ENCODE assay signal across 18 cellular contexts in the genomic region with DNA sequence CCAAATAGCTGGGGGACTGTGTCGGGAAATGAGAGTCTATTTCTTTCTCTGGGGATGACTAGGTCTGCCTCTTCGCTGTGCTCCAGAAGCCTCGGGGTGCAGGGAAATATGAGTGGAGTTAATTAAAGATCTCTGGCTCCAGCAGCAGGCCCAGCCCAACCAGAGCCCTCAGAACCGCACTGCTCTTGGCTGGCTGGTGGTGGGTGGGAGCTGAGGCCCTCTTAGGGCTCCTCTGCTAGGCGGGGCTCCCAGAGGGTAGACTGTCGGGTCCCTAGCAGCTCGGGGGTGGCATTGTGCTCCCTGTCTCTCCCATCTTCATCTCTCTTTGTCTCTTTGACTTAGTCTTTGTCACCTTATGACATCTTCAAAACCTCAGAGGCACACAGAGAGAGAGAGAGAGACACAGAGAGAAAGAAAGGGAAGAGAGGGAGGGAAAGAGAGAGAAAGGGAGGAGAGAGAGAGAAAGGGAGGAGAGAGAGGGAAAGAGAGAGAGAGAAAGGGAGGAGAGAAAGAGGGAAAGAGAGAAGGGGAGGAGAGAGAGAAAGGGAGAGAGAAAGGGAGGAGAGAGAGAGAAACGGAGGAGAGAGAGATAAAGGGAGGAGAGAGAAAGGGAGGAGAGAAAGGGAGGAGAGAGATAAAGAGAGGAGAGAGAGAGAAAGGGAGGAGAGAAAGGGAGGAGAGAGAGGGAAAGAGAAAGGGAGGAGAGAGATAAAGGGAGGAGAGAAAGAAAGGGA. TPM values are rescaled to one million over a fixed set of nuclear protein-coding genes. Genes with fewer than 3 reads are reported as not detected.
DNase-seq lines count a peak whose midpoint lies in the region; ATAC-seq and TF ChIP-seq lines count a peak whose summit lies in the region.
"Had no signal": no experiment of that assay in that cellular context is flagged by ENCODE, and none has a peak within 500 bp of the region (broad histone marks: within the 10 kb centered on the region; RNA-seq: fewer than 3 reads in every experiment).

No MANE protein-coding gene starts in this region.

- no peaks in the 10 kb centered on the region for H3K4me1 Mint-ChIP-seq in central memory CD8-positive, alpha-beta T cell
- no peaks in the 10 kb centered on the region for H3K4me1 Mint-ChIP-seq in MCF 10A (ENCODE audit: insufficient read depth, unreplicated experiment)
- H3K4me1 Mint-ChIP-seq: CD4-positive, alpha-beta memory T cell had no signal

- peaks cover 63% of the 10 kb centered on the region for H3K27me3 ChIP-seq in lower lobe of right lung (ENCODE audit: low read depth)

- H3K27ac ChIP-seq in HEK293 (ENCODE audit: extremely low read depth, low read depth, low read length) = no peak overlapping the region
- H3K27ac ChIP-seq in lower lobe of right lung = no peak overlapping the region

- H3K27ac Mint-ChIP-seq in central memory CD8-positive, alpha-beta T cell (ENCODE audit: low read depth) = peak overlapping the region; percentile 14
- no peak overlapping the region for H3K27ac Mint-ChIP-seq in MCF 10A (ENCODE audit: low read depth, unreplicated experiment)
- H3K27ac Mint-ChIP-seq: CD4-positive, alpha-beta memory T cell had no signal

- TF ChIP-seq CTCF in HEK293 (tag by site-specific recombination; IDR thresholded peaks at IDR 0.05) (no peak), lower lobe of right lung (IDR thresholded peaks at IDR 0.05) (no peak), MCF 10A (IDR thresholded peaks at IDR 0.05; ENCODE audit: unreplicated experiment) (no peak)

- intact Hi-C loops in lower lobe of right lung (cut with DNase I) = no loop called here
- intact Hi-C loops in MCF 10A (cut with micrococcal nuclease) = no loop called here

- no TSS peak for BruUV-seq in MCF 10A (replicated peaks; lab: Mats Ljungman, UMichigan)

- H3K9me3 ChIP-seq in HEK293 (ENCODE audit: control insufficient read depth, insufficient read depth, low read depth, low read length) (no peaks in the 10 kb centered on the region), lower lobe of right lung (no peaks in the 10 kb centered on the region)

- no peaks in the 10 kb centered on the region for H3K36me3 Mint-ChIP-seq in central memory CD8-positive, alpha-beta T cell (ENCODE audit: insufficient read depth)
- no peaks in the 10 kb centered on the region for H3K36me3 Mint-ChIP-seq in MCF 10A (ENCODE audit: insufficient read depth, unreplicated experiment)
- H3K36me3 Mint-ChIP-seq: CD4-positive, alpha-beta memory T cell had no signal

- H3K4me1 ChIP-seq in HEK293 (ENCODE audit: control insufficient read depth, insufficient read depth, low read length) = no peaks in the 10 kb centered on the region
- H3K4me1 ChIP-seq in lower lobe of right lung = no peaks in the 10 kb centered on the region

- CTCF ChIA-PET in HEK293 (lab: Yijun Ruan, JAX) = no interaction called here
- CTCF ChIA-PET in MCF 10A (lab: Yijun Ruan, JAX) = interaction anchor here (0.7 kb wide), 1 partner anchor 16 kb away, joined by 3 read pairs; no protein-coding TSS in a partner anchor

- H3K36me3 ChIP-seq in HEK293 (ENCODE audit: control insufficient read depth in 2 of 2, insufficient read depth in 1 of 2, low read length in 2 of 2) = no peaks in the 10 kb centered on the region
- no peaks in the 10 kb centered on the region for H3K36me3 ChIP-seq in lower lobe of right lung

- H3K27me3 Mint-ChIP-seq in central memory CD8-positive, alpha-beta T cell = peaks cover 75% of the 10 kb centered on the region
- H3K27me3 Mint-ChIP-seq in MCF 10A (ENCODE audit: insufficient read depth, unreplicated experiment) = peaks cover 77% of the 10 kb centered on the region

- H3K4me3 Mint-ChIP-seq in central memory CD8-positive, alpha-beta T cell = no peak overlapping the region
- H3K4me3 Mint-ChIP-seq in MCF 10A (ENCODE audit: unreplicated experiment) = no peak overlapping the region
- H3K4me3 Mint-ChIP-seq: CD4-positive, alpha-beta memory T cell had no signal

- H3K4me3 ChIP-seq in HEK293 (ENCODE audit: low read depth, low read length) = no peak overlapping the region
- H3K4me3 ChIP-seq in lower lobe of right lung = no peak overlapping the region

- no peak for DNase-seq in central memory CD8-positive, alpha-beta T cell (ENCODE audit: low spot score in 2 of 2)
- peak; percentile 19 for DNase-seq in lower lobe of right lung
- no peak for DNase-seq in MCF 10A (ENCODE audit: unreplicated experiment)
- no peak for DNase-seq in T1000 (lab: John Stamatoyannopoulos, UW)
- DNase-seq: C1 segment of cervical spinal cord; Calu3; CD4-positive, alpha-beta memory T cell; COR-L47; DMS53; DMS79 treated with DMSO at 0.1 percent for 48 hours; H7; HCEC 1CT had no signal

- ATAC-seq in central memory CD8-positive, alpha-beta T cell (replicated peaks; ENCODE audit: extremely low read depth, poor library complexity, severe bottlenecking) = no peak
- ATAC-seq in lower lobe of right lung (no peak), HG02973 (IDR thresholded peaks at IDR 0.05; ENCODE audit: unreplicated experiment) (no peak)

- no peaks in the 10 kb centered on the region for H3K9me3 Mint-ChIP-seq in central memory CD8-positive, alpha-beta T cell
- no peaks in the 10 kb centered on the region for H3K9me3 Mint-ChIP-seq in MCF 10A (ENCODE audit: unreplicated experiment)
- H3K9me3 Mint-ChIP-seq: CD4-positive, alpha-beta memory T cell had no signal

- POLR2A ChIA-PET in HEK293 (lab: Yijun Ruan, JAX) = no interaction called here
- POLR2A ChIA-PET in MCF 10A (lab: Yijun Ruan, JAX) = interaction anchor here (1.2 kb wide), 1 partner anchor 172 kb away, joined by 3 read pairs; no protein-coding TSS in a partner anchor

TF ChIP-seq in HEK293, 187 proteins besides CTCF, POLR2A, EP300 and RAD21 (continues in another document):
- TF ChIP-seq RBAK (tag by site-specific recombination; IDR thresholded peaks at IDR 0.05) (no peak), KLF1 (tag by site-specific recombination; IDR thresholded peaks at IDR 0.05) (no peak), ZNF830 (tag by site-specific recombination; IDR thresholded peaks at IDR 0.05; ENCODE audit: low read depth) (no peak), ZNF555 (tag by site-specific recombination; conservative IDR thresholded peaks at IDR 0.05) (no peak), WT1 (tag by site-specific recombination; IDR thresholded peaks at IDR 0.05) (peak; percentile 24; the same call in 1 of the 2 replicates), PRDM1 (tag by site-specific recombination; IDR thresholded peaks at IDR 0.05) (peak; percentile 98), ZNF10 (tag by site-specific recombination; IDR thresholded peaks at IDR 0.05) (no peak), ZFHX2 (tag by site-specific recombination; conservative IDR thresholded peaks at IDR 0.05) (no peak), ZNF561 (tag by site-specific recombination; IDR thresholded peaks at IDR 0.05; ENCODE audit: borderline replicate concordance) (no peak), ZNF596 (tag by site-specific recombination; IDR thresholded peaks at IDR 0.05) (peak; percentile 98), ZNF600 (tag by site-specific recombination; IDR thresholded peaks at IDR 0.05) (no peak), ZNF202 (tag by site-specific recombination; IDR thresholded peaks at IDR 0.05; ENCODE audit: borderline replicate concordance) (no peak), ZNF624 (tag by site-specific recombination; IDR thresholded peaks at IDR 0.05) (no peak)
- TF ChIP-seq, protein P1, sequence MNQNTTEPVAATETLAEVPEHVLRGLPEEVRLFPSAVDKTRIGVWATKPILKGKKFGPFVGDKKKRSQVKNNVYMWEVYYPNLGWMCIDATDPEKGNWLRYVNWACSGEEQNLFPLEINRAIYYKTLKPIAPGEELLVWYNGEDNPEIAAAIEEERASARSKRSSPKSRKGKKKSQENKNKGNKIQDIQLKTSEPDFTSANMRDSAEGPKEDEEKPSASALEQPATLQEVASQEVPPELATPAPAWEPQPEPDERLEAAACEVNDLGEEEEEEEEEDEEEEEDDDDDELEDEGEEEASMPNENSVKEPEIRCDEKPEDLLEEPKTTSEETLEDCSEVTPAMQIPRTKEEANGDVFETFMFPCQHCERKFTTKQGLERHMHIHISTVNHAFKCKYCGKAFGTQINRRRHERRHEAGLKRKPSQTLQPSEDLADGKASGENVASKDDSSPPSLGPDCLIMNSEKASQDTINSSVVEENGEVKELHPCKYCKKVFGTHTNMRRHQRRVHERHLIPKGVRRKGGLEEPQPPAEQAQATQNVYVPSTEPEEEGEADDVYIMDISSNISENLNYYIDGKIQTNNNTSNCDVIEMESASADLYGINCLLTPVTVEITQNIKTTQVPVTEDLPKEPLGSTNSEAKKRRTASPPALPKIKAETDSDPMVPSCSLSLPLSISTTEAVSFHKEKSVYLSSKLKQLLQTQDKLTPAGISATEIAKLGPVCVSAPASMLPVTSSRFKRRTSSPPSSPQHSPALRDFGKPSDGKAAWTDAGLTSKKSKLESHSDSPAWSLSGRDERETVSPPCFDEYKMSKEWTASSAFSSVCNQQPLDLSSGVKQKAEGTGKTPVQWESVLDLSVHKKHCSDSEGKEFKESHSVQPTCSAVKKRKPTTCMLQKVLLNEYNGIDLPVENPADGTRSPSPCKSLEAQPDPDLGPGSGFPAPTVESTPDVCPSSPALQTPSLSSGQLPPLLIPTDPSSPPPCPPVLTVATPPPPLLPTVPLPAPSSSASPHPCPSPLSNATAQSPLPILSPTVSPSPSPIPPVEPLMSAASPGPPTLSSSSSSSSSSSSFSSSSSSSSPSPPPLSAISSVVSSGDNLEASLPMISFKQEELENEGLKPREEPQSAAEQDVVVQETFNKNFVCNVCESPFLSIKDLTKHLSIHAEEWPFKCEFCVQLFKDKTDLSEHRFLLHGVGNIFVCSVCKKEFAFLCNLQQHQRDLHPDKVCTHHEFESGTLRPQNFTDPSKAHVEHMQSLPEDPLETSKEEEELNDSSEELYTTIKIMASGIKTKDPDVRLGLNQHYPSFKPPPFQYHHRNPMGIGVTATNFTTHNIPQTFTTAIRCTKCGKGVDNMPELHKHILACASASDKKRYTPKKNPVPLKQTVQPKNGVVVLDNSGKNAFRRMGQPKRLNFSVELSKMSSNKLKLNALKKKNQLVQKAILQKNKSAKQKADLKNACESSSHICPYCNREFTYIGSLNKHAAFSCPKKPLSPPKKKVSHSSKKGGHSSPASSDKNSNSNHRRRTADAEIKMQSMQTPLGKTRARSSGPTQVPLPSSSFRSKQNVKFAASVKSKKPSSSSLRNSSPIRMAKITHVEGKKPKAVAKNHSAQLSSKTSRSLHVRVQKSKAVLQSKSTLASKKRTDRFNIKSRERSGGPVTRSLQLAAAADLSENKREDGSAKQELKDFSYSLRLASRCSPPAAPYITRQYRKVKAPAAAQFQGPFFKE (tag by site-specific recombination; IDR thresholded peaks at IDR 0.05; ENCODE audit: borderline replicate concordance) = no peak

RNA-seq across cellular contexts. Expression of a gene that starts 20.2 kb away (rescaled TPM):
- total RNA-seq in lower lobe of right lung (not detected), MCF 10A (2022) (not detected in 2 replicates)
- total RNA-seq: A172; A673; Calu3; CD4-positive, alpha-beta memory T cell; Daoy; G401 had no signal
